Comparison of ENCODE assay signal across 1 cellular context in genomic region chr5:80720181-80720580, GRCh38.
TF ChIP-seq lines count a peak whose summit lies in the region.

No MANE protein-coding gene starts in this region.

TF ChIP-seq in HEK293, 187 proteins besides CTCF, POLR2A, EP300 and RAD21 (continued from another document):
- no peak for TF ChIP-seq ELK4 (IDR thresholded peaks at IDR 0.05; ENCODE audit: borderline replicate concordance, low read depth, low read length)
- no peak for TF ChIP-seq BCL11B (tag by site-specific recombination; IDR thresholded peaks at IDR 0.05; ENCODE audit: low read depth)
- TF ChIP-seq OVOL3 (tag by site-specific recombination; IDR thresholded peaks at IDR 0.05), result no peak
- TF ChIP-seq SCRT2 (tag by site-specific recombination; IDR thresholded peaks at IDR 0.05), result no peak
- TF ChIP-seq ZSCAN23 (tag by site-specific recombination; IDR thresholded peaks at IDR 0.05), result no peak
- TF ChIP-seq ZNF18 (tag by site-specific recombination; IDR thresholded peaks at IDR 0.05), result no peak
- TF ChIP-seq ZNF133 (tag by site-specific recombination; IDR thresholded peaks at IDR 0.05), result peak; percentile 98
